9 cellular contexts compared by ENCODE assay signal in the genomic region with DNA sequence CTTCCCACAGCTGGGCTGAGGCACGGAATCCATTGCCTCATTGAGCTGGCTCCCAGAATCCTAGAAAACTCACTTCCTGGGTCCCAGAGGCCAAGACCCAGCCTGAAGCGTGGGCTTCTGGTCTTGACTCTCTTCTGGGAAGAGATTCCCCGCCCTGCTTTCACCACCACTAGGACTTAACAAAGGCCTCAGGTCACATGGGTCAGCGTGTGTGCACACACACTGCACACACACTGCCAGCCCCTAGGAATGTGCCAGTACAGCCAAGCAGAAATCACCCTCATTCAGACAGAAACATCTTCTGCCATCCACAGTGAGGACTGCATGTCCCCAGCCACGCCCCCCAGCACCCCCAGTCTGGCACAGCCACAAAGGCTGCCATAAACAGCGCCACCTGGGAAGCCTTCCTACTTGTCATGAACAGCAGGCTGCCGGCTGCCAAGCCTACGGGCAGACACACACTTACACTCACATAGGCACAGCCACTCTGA.
DNase-seq lines count a peak whose midpoint lies in the region; ATAC-seq and TF ChIP-seq lines count a peak whose summit lies in the region.
"Had no signal": no experiment of that assay in that cellular context is flagged by ENCODE, and none has a peak within 500 bp of the region (broad histone marks: within the 10 kb centered on the region; RNA-seq: fewer than 3 reads in every experiment).

No MANE protein-coding gene starts in this region.

- H3F3A ChIP-seq in GM23248 (ENCODE audit: insufficient read depth) = peaks cover 40% of the 10 kb centered on the region

- H3K4me3 ChIP-seq in GM23248 (no peak overlapping the region), adrenal gland (no peak overlapping the region)

- peak overlapping the region; percentile 31 for H3K4me2 ChIP-seq in GM23248 (ENCODE audit: unreplicated experiment)

- H3K9me2 ChIP-seq in GM23248 (ENCODE audit: insufficient read depth) = no peaks in the 10 kb centered on the region

- no peak for TF ChIP-seq POLR2A in adrenal gland (IDR thresholded peaks at IDR 0.05)

- H3K27me3 ChIP-seq in GM23248 (replicated peaks; ENCODE audit: insufficient read depth) = no peaks in the 10 kb centered on the region
- no peaks in the 10 kb centered on the region for H3K27me3 ChIP-seq in adrenal gland

- no peaks in the 10 kb centered on the region for H4K20me1 ChIP-seq in GM23248 (ENCODE audit: insufficient read depth)

- H3K27ac ChIP-seq in GM23248 (peak overlapping the region; percentile 96), adrenal gland (peak overlapping the region; percentile 26 to 91 (median 43))

- intact Hi-C loops in adrenal gland (cut with DNase I) (no loop called here), left ventricle myocardium superior (cut with micrococcal nuclease) (no loop called here)

- H3K9me3 ChIP-seq in GM23248 (ENCODE audit: low read depth) = no peaks in the 10 kb centered on the region
- no peaks in the 10 kb centered on the region for H3K9me3 ChIP-seq in adrenal gland (replicated peaks in 1 of 3)

- peaks cover 32% of the 10 kb centered on the region for H3K4me1 ChIP-seq in GM23248 (ENCODE audit: insufficient read depth)
- peaks cover 10 to 78% of the 10 kb centered on the region in 2 donors for H3K4me1 ChIP-seq in adrenal gland (replicated peaks in 1 of 2)

- no peak for TF ChIP-seq CTCF in adrenal gland (IDR thresholded peaks at IDR 0.05)

- no peak overlapping the region for H2AFZ ChIP-seq in GM23248

- WGBS in GM23248 (ENCODE audit: low coverage in 1 of 2, low lambda C conversion rate in 2 of 2, missing lambda C conversion rate in 2 of 2), 2 experiments = 11 to 12% methylated on average over 8 of the region's 8 CpGs
- 60 to 73% (median 69%) methylated on average over 6 to 8 of the region's 8 CpGs for WGBS in adrenal gland, 4 donors

- H3K36me3 ChIP-seq in GM23248 (ENCODE audit: low read depth) (peaks cover 19% of the 10 kb centered on the region; the same call in 1 of the 2 replicates), adrenal gland (replicated peaks in 1 of 2) (peaks cover 0 to 70% of the 10 kb centered on the region in 2 donors)

- peaks cover 68% of the 10 kb centered on the region for H3K79me2 ChIP-seq in GM23248 (ENCODE audit: insufficient read depth)

- H3K9ac ChIP-seq in GM23248 = peak overlapping the region; percentile 71

- in situ Hi-C loops in GM23248 (cut with MboI) = no loop called here

- ATAC-seq in left ventricle myocardium superior (peak; percentile 61), HG02642 (IDR thresholded peaks at IDR 0.05; ENCODE audit: poor library complexity, unreplicated experiment) (no peak), HG03045 (IDR thresholded peaks at IDR 0.05; ENCODE audit: unreplicated experiment) (no peak)

- DNase-seq in GM23248 (peak; percentile 90), adrenal gland (peak in 6 of 7 donors; percentile 35 to 84 (median 62)), left ventricle myocardium superior (peak; percentile 93), retina (peak; percentile 73), UCSD-AML1 (lab: John Stamatoyannopoulos, UW; ENCODE audit: unreplicated experiment) (no peak)
- no peak for DNase-seq in effector CD8-positive, alpha-beta T cell (lab: John Stamatoyannopoulos, UW)
- DNase-seq: activated CD4-positive, CD25-positive, alpha-beta regulatory T cell had no signal

Comparison
In these comparisons a context has a peak if more than half of its experiments do, and no peak if none do; other contexts are left out.
1. DNase-seq: peak in GM23248 (single experiment), adrenal gland (6 of 7), left ventricle myocardium superior (single experiment) and retina (single experiment); none in effector CD8-positive, alpha-beta T cell (single experiment) and UCSD-AML1 (single experiment).